In genomic region chr13:91482427-91482826, GRCh38 we compare ENCODE assay signal across 27 cellular contexts.
DNase-seq lines count a peak whose midpoint lies in the region; ATAC-seq and TF ChIP-seq lines count a peak whose summit lies in the region.
"Had no signal": no experiment of that assay in that cellular context is flagged by ENCODE, and none has a peak within 500 bp of the region (broad histone marks: within the 10 kb centered on the region; RNA-seq: fewer than 3 reads in every experiment).

No MANE protein-coding gene starts in this region.

- H3K36me3 Mint-ChIP-seq in WTC11, result no peaks in the 10 kb centered on the region
- H3K36me3 Mint-ChIP-seq: activated CD4-positive, alpha-beta memory T cell treated with anti-CD3 and anti-CD28 coated beads for 36 hours; naive thymus-derived CD8-positive, alpha-beta T cell had no signal

- H3K27ac ChIP-seq in DND-41 (ENCODE audit: low read length), result no peak overlapping the region
- H3K27ac ChIP-seq: gastroesophageal sphincter, SJSA1, skin epidermis, thoracic aorta had no signal

- no peaks in the 10 kb centered on the region for H3K9me3 Mint-ChIP-seq in WTC11
- H3K9me3 Mint-ChIP-seq: activated B cell treated with CpG ODN at 0.5 μM for 24 hours; activated CD4-positive, alpha-beta memory T cell treated with anti-CD3 and anti-CD28 coated beads for 36 hours had no signal

- no peaks in the 10 kb centered on the region for H4K20me1 ChIP-seq in DND-41 (ENCODE audit: insufficient read depth, low read length)

- DNase-seq in DND-41 (no peak), KBM-7 (peak; percentile 49), WTC11 (ENCODE audit: low spot score) (no peak), kidney tubule cell (ENCODE audit: low spot score) (peak; percentile 2), NCI-H774 (lab: John Stamatoyannopoulos, UW) (no peak), NCI-H187 (lab: John Stamatoyannopoulos, UW) (no peak)
- DNase-seq: activated B cell treated with CpG ODN at 0.5 μM for 24 hours; activated CD4-positive, alpha-beta memory T cell treated with anti-CD3 and anti-CD28 coated beads for 36 hours; activated naive CD4-positive, alpha-beta T cell treated with Interleukin-2 at 50 U/mL for 16 hours; activated T-cell treated with anti-CD3 and anti-CD28 coated beads for 4 hours; amygdala; cerebellar nuclear complex; effector CD8-positive, alpha-beta T cell; left colon; naive thymus-derived CD8-positive, alpha-beta T cell; NCI-H748 treated with DMSO at 0.1 percent for 48 hours; PC-3; stimulated activated CD4-positive, alpha-beta T cell treated with anti-CD3 and anti-CD28 coated beads, Interleukin-2, amount 100 ng/mL, for 24 hours; stimulated activated naive CD4-positive, alpha-beta T cell had no signal

- no peak overlapping the region for H3K4me3 ChIP-seq in DND-41 (ENCODE audit: low read depth in 1 of 2, low read length in 2 of 2)
- H3K4me3 ChIP-seq: gastroesophageal sphincter, GM12878, SJSA1, skin epidermis, thoracic aorta had no signal

- peak; percentile 48; the same call in 2 of the 3 replicates for ATAC-seq in DND-41 (ENCODE audit: insufficient read depth, low read depth)
- peak; percentile 28 for ATAC-seq in WTC11
- no peak for ATAC-seq in HG02798 (IDR thresholded peaks at IDR 0.05; ENCODE audit: poor library complexity, unreplicated experiment)
- no peak for ATAC-seq in HG03460 (IDR thresholded peaks at IDR 0.05; ENCODE audit: unreplicated experiment)
- ATAC-seq: esophagus mucosa; gastroesophageal sphincter; GM12878; left colon; naive thymus-derived CD8-positive, alpha-beta T cell; PC-3 had no signal

- H3K27me3 Mint-ChIP-seq in WTC11 (ENCODE audit: low read depth), result no peaks in the 10 kb centered on the region
- H3K27me3 Mint-ChIP-seq: activated B cell treated with CpG ODN at 0.5 μM for 24 hours; activated CD4-positive, alpha-beta memory T cell treated with anti-CD3 and anti-CD28 coated beads for 36 hours had no signal

- H3K4me3 Mint-ChIP-seq in WTC11, result no peak overlapping the region
- H3K4me3 Mint-ChIP-seq: activated B cell treated with CpG ODN at 0.5 μM for 24 hours; activated CD4-positive, alpha-beta memory T cell treated with anti-CD3 and anti-CD28 coated beads for 36 hours; naive thymus-derived CD8-positive, alpha-beta T cell had no signal

- POLR2A ChIA-PET in WTC11 (lab: Charles Lee), result no interaction called here

- no peak overlapping the region for H3K27ac Mint-ChIP-seq in WTC11
- H3K27ac Mint-ChIP-seq: activated B cell treated with CpG ODN at 0.5 μM for 24 hours; activated CD4-positive, alpha-beta memory T cell treated with anti-CD3 and anti-CD28 coated beads for 36 hours; naive thymus-derived CD8-positive, alpha-beta T cell had no signal

- no peak overlapping the region for H3K9ac ChIP-seq in DND-41 (ENCODE audit: low read depth, low read length)

- no peaks in the 10 kb centered on the region for H3K79me2 ChIP-seq in DND-41 (ENCODE audit: insufficient read depth, low read length)

- H3K4me2 ChIP-seq in DND-41 (ENCODE audit: insufficient read depth, low read length), result no peak overlapping the region

- H3K27me3 ChIP-seq in DND-41 (ENCODE audit: insufficient read depth, low read length, poor library complexity), result no peaks in the 10 kb centered on the region
- H3K27me3 ChIP-seq: gastroesophageal sphincter, SJSA1 had no signal

- no peaks in the 10 kb centered on the region for H3K4me1 Mint-ChIP-seq in WTC11
- H3K4me1 Mint-ChIP-seq: activated B cell treated with CpG ODN at 0.5 μM for 24 hours; naive thymus-derived CD8-positive, alpha-beta T cell had no signal

- in situ Hi-C loops in KBM-7 (cut with MboI; ENCODE audit: low pct_unique_long_range_greater_than_20kb, low sequenced_read_pairs), result no loop called here

- no peaks in the 10 kb centered on the region for H3K9me3 ChIP-seq in DND-41 (ENCODE audit: insufficient read depth, low read length, severe bottlenecking)
- H3K9me3 ChIP-seq: gastroesophageal sphincter, SJSA1, thoracic aorta had no signal

- H3K36me3 ChIP-seq in DND-41 (ENCODE audit: insufficient read depth, low read length), result no peaks in the 10 kb centered on the region
- H3K36me3 ChIP-seq: gastroesophageal sphincter, SJSA1, thoracic aorta had no signal

- CTCF ChIA-PET in WTC11 (lab: Charles Lee), result no interaction called here

- no peak overlapping the region for H2AFZ ChIP-seq in DND-41 (ENCODE audit: low read depth, low read length)

- TF ChIP-seq CTCF in DND-41 (IDR thresholded peaks at IDR 0.05; ENCODE audit: borderline replicate concordance, extremely low read depth, low read length, poor library complexity, severe bottlenecking), result no peak
- no peak for TF ChIP-seq CTCF in WTC11 (IDR thresholded peaks at IDR 0.05)

- H3K4me1 ChIP-seq in DND-41 (ENCODE audit: insufficient read depth, low read length), result no peaks in the 10 kb centered on the region
- H3K4me1 ChIP-seq: gastroesophageal sphincter, SJSA1 had no signal

TF ChIP-seq in WTC11, 78 proteins besides CTCF, POLR2A, EP300 and RAD21:
- no peak for TF ChIP-seq ATF6 (CRISPR knock-in tag; IDR thresholded peaks at IDR 0.05)
- TF ChIP-seq JUN (CRISPR knock-in tag; IDR thresholded peaks at IDR 0.05), result no peak
- TF ChIP-seq E2F5 (CRISPR knock-in tag; IDR thresholded peaks at IDR 0.05), result no peak
- TF ChIP-seq HMGXB4 (CRISPR knock-in tag; IDR thresholded peaks at IDR 0.05), result no peak
TF ChIP-seq in WTC11: peak in this region for 0.

Comparison
In these comparisons a context has a peak if more than half of its experiments do, and no peak if none do; other contexts are left out.
1. ATAC-seq: peak in DND-41 (single experiment) and WTC11 (single experiment); none in HG02798 (single experiment) and HG03460 (single experiment).
2. DNase-seq: peak in KBM-7 (single experiment) and kidney tubule cell (single experiment); none in DND-41 (single experiment), WTC11 (single experiment), NCI-H774 (single experiment) and NCI-H187 (0 of 2).